In genomic region chr9:95031711-95032461, GRCh38 we compare ENCODE assay signal across 9 cellular contexts.
DNase-seq lines count a peak whose midpoint lies in the region; ATAC-seq and TF ChIP-seq lines count a peak whose summit lies in the region.
"Had no signal": no experiment of that assay in that cellular context is flagged by ENCODE, and none has a peak within 500 bp of the region (broad histone marks: within the 10 kb centered on the region; RNA-seq: fewer than 3 reads in every experiment).

No MANE protein-coding gene starts in this region.

- no peaks in the 10 kb centered on the region for H3K9me3 ChIP-seq in lower lobe of right lung
- H3K9me3 ChIP-seq in transverse colon, result no peaks in the 10 kb centered on the region

- ATAC-seq in lower lobe of right lung, result peak; percentile 63 to 82
- no peak for ATAC-seq in GM21529 (IDR thresholded peaks at IDR 0.05; ENCODE audit: unreplicated experiment)
- no peak for ATAC-seq in effector memory CD8-positive, alpha-beta T cell (replicated peaks)

- H3K36me3 Mint-ChIP-seq in effector memory CD8-positive, alpha-beta T cell (ENCODE audit: insufficient read depth), result peaks cover 3% of the 10 kb centered on the region

- no peak for TF ChIP-seq CTCF in VCaP (conservative IDR thresholded peaks at IDR 0.05)
- TF ChIP-seq CTCF in lower lobe of right lung (IDR thresholded peaks at IDR 0.05), result no peak
- no peak for TF ChIP-seq CTCF in transverse colon (IDR thresholded peaks at IDR 0.05)
- no peak for TF ChIP-seq CTCF in GM10248 (IDR thresholded peaks at IDR 0.05; ENCODE audit: control extremely low read depth, extremely low read depth, low read depth, missing control alignments)

- no peak for TF ChIP-seq POLR2A in transverse colon (IDR thresholded peaks at IDR 0.05)

- CTCF ChIA-PET in GM10248 (lab: Yijun Ruan, JAX), result interaction anchor here (0.8 to 3.2 kb wide), 4 partner anchors 9 to 99 kb away, joined by 3 to 11 read pairs (median 4); no protein-coding TSS in a partner anchor

- no peaks in the 10 kb centered on the region for H3K9me3 Mint-ChIP-seq in effector memory CD8-positive, alpha-beta T cell
- H3K9me3 Mint-ChIP-seq: nephron progenitor cell had no signal

- no peaks in the 10 kb centered on the region for H3K27me3 ChIP-seq in lower lobe of right lung (ENCODE audit: low read depth)
- H3K27me3 ChIP-seq in transverse colon, result no peaks in the 10 kb centered on the region

- H3K27me3 Mint-ChIP-seq in effector memory CD8-positive, alpha-beta T cell, result no peaks in the 10 kb centered on the region

- H3K4me3 ChIP-seq in lower lobe of right lung (no peak overlapping the region), transverse colon (no peak overlapping the region)

- H3K4me1 ChIP-seq in lower lobe of right lung, result peaks cover 74% of the 10 kb centered on the region
- peaks cover 26 to 65% (median 56%) of the 10 kb centered on the region in 4 donors for H3K4me1 ChIP-seq in transverse colon

- in situ Hi-C loops in transverse colon (cut with MboI; ENCODE audit: low pct_ligation_motif_present in 1 of 4, low pct_unique_long_range_greater_than_20kb in 1 of 4, low sequenced_read_pairs in 3 of 4), result no loop called here

- H3K4me3 Mint-ChIP-seq in effector memory CD8-positive, alpha-beta T cell, result no peak overlapping the region
- H3K4me3 Mint-ChIP-seq: nephron progenitor cell had no signal

- H3K27ac Mint-ChIP-seq in effector memory CD8-positive, alpha-beta T cell, result no peak overlapping the region
- H3K27ac Mint-ChIP-seq: nephron progenitor cell had no signal

- DNase-seq in NCI-H146 treated with DMSO at 0.1 percent for 48 hours (lab: John Stamatoyannopoulos, UW; ENCODE audit: unreplicated experiment) (peak; percentile 75), lower lobe of right lung (peak; percentile 64), transverse colon (no peak), GM10248 (ENCODE audit: extremely low spot score) (no peak)
- DNase-seq in effector memory CD8-positive, alpha-beta T cell, result no peak
- DNase-seq: amniotic stem cell, nephron progenitor cell had no signal

- H3K36me3 ChIP-seq in lower lobe of right lung (peaks cover 9% of the 10 kb centered on the region), transverse colon (no peaks in the 10 kb centered on the region)

- H3K27ac ChIP-seq in VCaP (0 out of 2 replicates have a peak overlapping the region, but pooled peaks have one; percentile 11), lower lobe of right lung (peak overlapping the region; percentile 42), transverse colon (peak overlapping the region; percentile 60 to 78 (median 68))

- TF ChIP-seq EP300 in transverse colon (IDR thresholded peaks at IDR 0.05; ENCODE audit: low read depth), result no peak

- POLR2A ChIA-PET in GM10248 (lab: Yijun Ruan, JAX), result no interaction called here

- H3K4me1 Mint-ChIP-seq in effector memory CD8-positive, alpha-beta T cell (ENCODE audit: low read depth in 2 of 2), result no peaks in the 10 kb centered on the region

- WGBS in transverse colon (ENCODE audit: low coverage in 1 of 2), 2 donors, result 45 to 62% methylated on average over 2 to 5 of the region's 5 CpGs

- intact Hi-C loops in lower lobe of right lung (cut with DNase I), result no loop called here
- intact Hi-C loops in transverse colon (cut with DNase I; ENCODE audit: low total_unique reads), result no loop called here

Comparison
In these comparisons a context has a peak if more than half of its experiments do, and no peak if none do; other contexts are left out.
1. DNase-seq: peak in NCI-H146 treated with DMSO at 0.1 percent for 48 hours (single experiment) and lower lobe of right lung (single experiment); none in transverse colon (single experiment), GM10248 (single experiment) and effector memory CD8-positive, alpha-beta T cell (0 of 3).
2. H3K27ac ChIP-seq: peak in every context shown above with its lines; median percentile 68 in transverse colon; 42 in lower lobe of right lung; 11 in VCaP.
3. ATAC-seq: peak in lower lobe of right lung (2 of 2); none in GM21529 (single experiment) and effector memory CD8-positive, alpha-beta T cell (single experiment).